ENCODE assay signal across 8 cellular contexts in the genomic region with DNA sequence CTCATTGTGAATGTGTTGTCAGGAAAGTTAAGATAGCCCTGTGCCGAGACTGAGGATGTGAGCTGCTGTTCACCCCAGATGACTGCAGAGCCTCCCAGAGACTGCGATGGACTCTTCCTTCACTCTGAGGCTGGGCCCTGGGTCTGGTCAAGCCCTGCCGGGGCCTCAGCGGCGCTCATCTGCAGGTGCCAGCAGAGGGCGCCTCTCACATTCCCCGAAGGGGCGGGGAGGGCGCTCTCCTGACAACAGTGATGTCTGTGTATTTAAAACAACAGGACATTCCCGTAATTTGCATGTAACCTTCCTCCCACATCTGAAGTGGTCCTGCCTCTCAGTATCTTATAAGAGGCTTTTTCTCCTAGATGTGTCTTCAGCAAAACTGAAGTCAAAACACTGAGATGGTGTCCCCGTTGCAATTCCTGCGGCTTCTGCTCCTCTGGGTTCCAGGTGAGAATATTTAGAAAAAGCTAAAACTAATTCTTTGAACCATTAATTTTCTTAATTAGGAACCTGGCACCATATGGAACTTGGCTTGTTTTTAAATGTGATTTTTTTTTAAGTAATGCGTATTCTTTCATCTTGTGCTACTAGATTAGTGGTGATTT.
DNase-seq lines count a peak whose midpoint lies in the region; ATAC-seq and TF ChIP-seq lines count a peak whose summit lies in the region.

No MANE protein-coding gene starts in this region.

- no TSS peak for BruUV-seq in Calu3 (replicated peaks; lab: Mats Ljungman, UMichigan)

- no peak overlapping the region for H3K4me3 Mint-ChIP-seq in Calu3 (ENCODE audit: low read depth, unreplicated experiment)
- H3K4me3 Mint-ChIP-seq in activated naive CD8-positive, alpha-beta T cell treated with anti-CD3 and anti-CD28 coated beads, Interleukin-2, amount 50 U/mL, for 24 hours = no peak overlapping the region

- DNase-seq in Calu3 (peak; percentile 70), HuH-7 (ENCODE audit: low spot score) (peak; percentile 58), lung (ENCODE audit: low spot score) (no peak), pons (ENCODE audit: low spot score) (no peak), SKM-1 treated with dmso at 0.1 percent for 144 hours (lab: John Stamatoyannopoulos, UW; ENCODE audit: unreplicated experiment) (no peak)
- peak; percentile 11 for DNase-seq in activated naive CD8-positive, alpha-beta T cell treated with anti-CD3 and anti-CD28 coated beads, Interleukin-2, amount 50 U/mL, for 24 hours

- intact Hi-C loops in Calu3 (cut with micrococcal nuclease; ENCODE audit: unreplicated experiment) = no loop called here

- no peaks in the 10 kb centered on the region for H3K4me1 ChIP-seq in lung (ENCODE audit: control insufficient read depth in 2 of 2, insufficient read depth in 2 of 2, low read length in 2 of 2)

- ATAC-seq in GM18907 (IDR thresholded peaks at IDR 0.05; ENCODE audit: unreplicated experiment) = peak; percentile 82
- ATAC-seq in activated naive CD8-positive, alpha-beta T cell treated with anti-CD3 and anti-CD28 coated beads, Interleukin-2, amount 50 U/mL, for 24 hours = no peak
- peak; percentile 62 for ATAC-seq in lung (ENCODE audit: insufficient read depth, low FRiP score)
- ATAC-seq in GM21381 (IDR thresholded peaks at IDR 0.05; ENCODE audit: unreplicated experiment) = no peak

- H3K9me3 ChIP-seq in lung (ENCODE audit: control insufficient read depth in 2 of 2, insufficient read depth in 1 of 2, low read length in 1 of 2) = peaks cover 0 to 6% of the 10 kb centered on the region in 2 donors

- H3K27me3 ChIP-seq in lung (ENCODE audit: control insufficient read depth, insufficient read depth) = no peaks in the 10 kb centered on the region

- H3K4me1 Mint-ChIP-seq in Calu3 (ENCODE audit: low read depth, unreplicated experiment) = no peaks in the 10 kb centered on the region
- H3K4me1 Mint-ChIP-seq in activated naive CD8-positive, alpha-beta T cell treated with anti-CD3 and anti-CD28 coated beads, Interleukin-2, amount 50 U/mL, for 24 hours = no peaks in the 10 kb centered on the region

- no peaks in the 10 kb centered on the region for H3K9me3 Mint-ChIP-seq in Calu3 (ENCODE audit: low read depth, unreplicated experiment)
- H3K9me3 Mint-ChIP-seq in activated naive CD8-positive, alpha-beta T cell treated with anti-CD3 and anti-CD28 coated beads, Interleukin-2, amount 50 U/mL, for 24 hours = no peaks in the 10 kb centered on the region

- H3K27me3 Mint-ChIP-seq in Calu3 (ENCODE audit: unreplicated experiment) = no peaks in the 10 kb centered on the region
- H3K27me3 Mint-ChIP-seq in activated naive CD8-positive, alpha-beta T cell treated with anti-CD3 and anti-CD28 coated beads, Interleukin-2, amount 50 U/mL, for 24 hours = peaks cover 1% of the 10 kb centered on the region

- no peaks in the 10 kb centered on the region for H3K36me3 Mint-ChIP-seq in Calu3 (ENCODE audit: insufficient read depth, unreplicated experiment)
- no peaks in the 10 kb centered on the region for H3K36me3 Mint-ChIP-seq in activated naive CD8-positive, alpha-beta T cell treated with anti-CD3 and anti-CD28 coated beads, Interleukin-2, amount 50 U/mL, for 24 hours (ENCODE audit: low read depth)

- WGBS in lung, 2 donors = 35 to 41% methylated on average over 13 of the region's 13 CpGs

- CTCF ChIA-PET in Calu3 (lab: Charles Lee) = no interaction called here

- no peak overlapping the region for H3K27ac ChIP-seq in lung (ENCODE audit: low read depth in 1 of 2, low read length in 1 of 2)

- H3K27ac Mint-ChIP-seq in Calu3 (ENCODE audit: unreplicated experiment) = no peak overlapping the region
- H3K27ac Mint-ChIP-seq in activated naive CD8-positive, alpha-beta T cell treated with anti-CD3 and anti-CD28 coated beads, Interleukin-2, amount 50 U/mL, for 24 hours = no peak overlapping the region

- TF ChIP-seq CTCF in Calu3 (IDR thresholded peaks at IDR 0.05; ENCODE audit: unreplicated experiment) (peak; percentile 48), lung (IDR thresholded peaks at IDR 0.05; ENCODE audit: control extremely low read depth, extremely low read depth) (no peak)

- H3K4me3 ChIP-seq in lung = no peak overlapping the region

- H3K36me3 ChIP-seq in lung (ENCODE audit: control insufficient read depth in 2 of 2, insufficient read depth in 2 of 2, low read length in 2 of 2) = no peaks in the 10 kb centered on the region

Comparison
In these comparisons a context has a peak if more than half of its experiments do, and no peak if none do; other contexts are left out.
1. DNase-seq: peak in Calu3 (single experiment), HuH-7 (single experiment) and activated naive CD8-positive, alpha-beta T cell treated with anti-CD3 and anti-CD28 coated beads, Interleukin-2, amount 50 U/mL, for 24 hours (single experiment); none in lung (single experiment), pons (single experiment) and SKM-1 treated with dmso at 0.1 percent for 144 hours (single experiment).
2. ATAC-seq: peak in GM18907 (single experiment) and lung (single experiment); none in activated naive CD8-positive, alpha-beta T cell treated with anti-CD3 and anti-CD28 coated beads, Interleukin-2, amount 50 U/mL, for 24 hours (single experiment) and GM21381 (single experiment).